In the genomic region with DNA sequence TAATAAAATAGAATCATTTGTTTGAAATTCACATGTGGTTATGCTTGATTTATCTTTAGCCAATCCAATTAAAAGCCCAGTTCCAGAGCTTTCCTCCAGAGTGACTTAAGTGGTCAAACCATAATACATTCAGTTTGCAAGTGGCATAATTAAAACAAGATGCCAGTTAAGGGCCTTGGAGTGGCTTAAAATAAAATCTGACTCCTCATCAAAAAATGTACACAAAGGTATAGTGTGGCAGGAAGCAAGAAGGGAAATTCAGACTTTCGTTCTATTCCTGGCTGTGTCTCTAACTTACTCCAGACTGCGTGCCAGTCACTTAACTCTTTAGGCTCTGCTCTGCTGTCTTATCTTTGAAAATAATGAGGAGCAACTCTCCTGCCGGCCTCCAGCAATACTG, we compare ENCODE assay signal across 14 cellular contexts.
DNase-seq lines count a peak whose midpoint lies in the region; ATAC-seq and TF ChIP-seq lines count a peak whose summit lies in the region.
"Had no signal": no experiment of that assay in that cellular context is flagged by ENCODE, and none has a peak within 500 bp of the region (broad histone marks: within the 10 kb centered on the region; RNA-seq: fewer than 3 reads in every experiment).

No MANE protein-coding gene starts in this region.

- DNase-seq in Daoy (ENCODE audit: low read depth) (peak; percentile 16), NCI-H1105 treated with DMSO at 0.1 percent for 48 hours (lab: John Stamatoyannopoulos, UW) (peak; percentile 70), epithelial cell of prostate (ENCODE audit: low read depth, low spot score) (no peak), retinal pigment epithelial cell (ENCODE audit: low read depth) (peak; percentile 45), NCI-H1048 (lab: John Stamatoyannopoulos, UW) (no peak)
- DNase-seq: activated naive CD4-positive, alpha-beta T cell treated with anti-CD3 and anti-CD28 coated beads for 36 hours; hypothalamus; KBM-7; NCI-H2081 treated with DMSO at 0.1 percent for 48 hours; NCI-H82; sigmoid colon; stimulated activated naive CD8-positive, alpha-beta T cell treated with anti-CD3 and anti-CD28 coated beads, Interleukin-15, amount 100 ng/mL, for 72 hours had no signal

- H3K4me1 Mint-ChIP-seq in stimulated activated memory B cell treated with anti-CD40 and anti-IgM and Interleukin-4, amounts not matched to agents 10 μg/mL and 1 μg/mL and 100 μg/mL, for 72 hours = no peaks in the 10 kb centered on the region
- H3K4me1 Mint-ChIP-seq: stimulated activated naive CD8-positive, alpha-beta T cell treated with anti-CD3 and anti-CD28 coated beads, Interleukin-15, amount 100 ng/mL, for 72 hours had no signal

- TF ChIP-seq CTCF in retinal pigment epithelial cell (conservative IDR thresholded peaks at IDR 0.05; ENCODE audit: low read depth, low read length) = no peak

- H3K27ac ChIP-seq in epithelial cell of prostate = peak overlapping the region; percentile 9

- no peak for ATAC-seq in stimulated activated memory B cell treated with anti-CD40 and anti-IgM and Interleukin-4, amounts not matched to agents 10 μg/mL and 1 μg/mL and 100 μg/mL, for 72 hours
- no peak for ATAC-seq in HG03469 (IDR thresholded peaks at IDR 0.05; ENCODE audit: unreplicated experiment)
- ATAC-seq: stimulated activated naive CD8-positive, alpha-beta T cell treated with anti-CD3 and anti-CD28 coated beads, Interleukin-15, amount 100 ng/mL, for 72 hours had no signal

- peaks cover 26% of the 10 kb centered on the region for H3K27me3 Mint-ChIP-seq in stimulated activated memory B cell treated with anti-CD40 and anti-IgM and Interleukin-4, amounts not matched to agents 10 μg/mL and 1 μg/mL and 100 μg/mL, for 72 hours

- no peak overlapping the region for H3K4me3 ChIP-seq in retinal pigment epithelial cell (ENCODE audit: low read length)
- H3K4me3 ChIP-seq: sigmoid colon had no signal

- no peak overlapping the region for H3K27ac Mint-ChIP-seq in stimulated activated memory B cell treated with anti-CD40 and anti-IgM and Interleukin-4, amounts not matched to agents 10 μg/mL and 1 μg/mL and 100 μg/mL, for 72 hours
- H3K27ac Mint-ChIP-seq: activated naive CD4-positive, alpha-beta T cell treated with anti-CD3 and anti-CD28 coated beads for 36 hours; stimulated activated naive CD8-positive, alpha-beta T cell treated with anti-CD3 and anti-CD28 coated beads, Interleukin-15, amount 100 ng/mL, for 72 hours had no signal

- no peaks in the 10 kb centered on the region for H3K36me3 Mint-ChIP-seq in stimulated activated memory B cell treated with anti-CD40 and anti-IgM and Interleukin-4, amounts not matched to agents 10 μg/mL and 1 μg/mL and 100 μg/mL, for 72 hours

- H3K9me3 Mint-ChIP-seq in stimulated activated memory B cell treated with anti-CD40 and anti-IgM and Interleukin-4, amounts not matched to agents 10 μg/mL and 1 μg/mL and 100 μg/mL, for 72 hours = no peaks in the 10 kb centered on the region
- H3K9me3 Mint-ChIP-seq: activated naive CD4-positive, alpha-beta T cell treated with anti-CD3 and anti-CD28 coated beads for 36 hours; stimulated activated naive CD8-positive, alpha-beta T cell treated with anti-CD3 and anti-CD28 coated beads, Interleukin-15, amount 100 ng/mL, for 72 hours had no signal

- no peak overlapping the region for H3K4me3 Mint-ChIP-seq in stimulated activated memory B cell treated with anti-CD40 and anti-IgM and Interleukin-4, amounts not matched to agents 10 μg/mL and 1 μg/mL and 100 μg/mL, for 72 hours
- H3K4me3 Mint-ChIP-seq: activated naive CD4-positive, alpha-beta T cell treated with anti-CD3 and anti-CD28 coated beads for 36 hours; stimulated activated naive CD8-positive, alpha-beta T cell treated with anti-CD3 and anti-CD28 coated beads, Interleukin-15, amount 100 ng/mL, for 72 hours had no signal

Comparison
In these comparisons a context has a peak if more than half of its experiments do, and no peak if none do; other contexts are left out.
1. DNase-seq: peak in Daoy (single experiment), NCI-H1105 treated with DMSO at 0.1 percent for 48 hours (single experiment) and retinal pigment epithelial cell (single experiment); none in epithelial cell of prostate (single experiment) and NCI-H1048 (single experiment).